Comparison of ENCODE assay signal across 25 cellular contexts in the genomic region with DNA sequence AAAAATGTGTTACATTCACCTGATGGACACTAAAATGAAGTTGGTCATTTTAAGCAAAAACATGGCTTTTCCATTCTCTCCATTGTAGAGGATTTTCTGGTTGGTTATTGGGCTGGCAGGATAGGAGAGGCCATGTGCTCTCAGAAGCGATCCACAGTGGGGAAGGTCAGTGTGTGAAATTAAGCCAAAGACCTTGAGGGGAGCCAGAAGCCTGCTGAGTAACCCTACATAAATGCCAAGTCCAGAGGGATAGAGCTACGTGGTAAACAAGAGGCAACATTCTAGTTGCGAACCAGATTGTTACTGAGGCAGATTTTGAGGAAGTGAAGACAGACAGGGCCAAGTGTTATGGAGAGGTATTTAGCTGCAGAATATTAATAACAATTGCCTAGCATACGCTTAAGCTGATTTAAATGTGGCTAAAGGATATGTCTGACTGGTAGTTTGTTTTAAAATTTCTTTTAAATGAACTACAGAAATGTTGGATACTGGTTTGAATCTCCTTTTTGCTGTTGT.
DNase-seq lines count a peak whose midpoint lies in the region; ATAC-seq, FAIRE-seq and TF ChIP-seq lines count a peak whose summit lies in the region.
"Had no signal": no experiment of that assay in that cellular context is flagged by ENCODE, and none has a peak within 500 bp of the region (broad histone marks: within the 10 kb centered on the region; RNA-seq: fewer than 3 reads in every experiment).

No MANE protein-coding gene starts in this region.

- peak; percentile 69 for ATAC-seq in left ventricle myocardium superior
- no peak for ATAC-seq in GM19328 (IDR thresholded peaks at IDR 0.05; ENCODE audit: unreplicated experiment)
- no peak for ATAC-seq in GM18873 (IDR thresholded peaks at IDR 0.05; ENCODE audit: low FRiP score, unreplicated experiment)

- no peaks in the 10 kb centered on the region for H3K9me3 ChIP-seq in MG63
- H3K9me3 ChIP-seq: ascending aorta, prostate gland, stomach, tibial nerve had no signal

- FAIRE-seq in GM12891 (lab: Jason Lieb, UNC), result no peak
- FAIRE-seq: frontal cortex, keratinocyte had no signal

- no peaks in the 10 kb centered on the region for H3K27me3 ChIP-seq in MG63
- H3K27me3 ChIP-seq: ascending aorta, neural progenitor cell, stomach, tibial nerve had no signal

- H3K4me3 ChIP-seq in MG63 (no peak overlapping the region), astrocyte of the cerebellum (ENCODE audit: low read depth, low read length) (no peak overlapping the region)
- H3K4me3 ChIP-seq: ascending aorta, neural progenitor cell, prostate gland, stomach, tibial nerve had no signal

- no peak for TF ChIP-seq CTCF in astrocyte of the cerebellum (IDR thresholded peaks at IDR 0.05; ENCODE audit: low read depth, low read length, missing control alignments)
- TF ChIP-seq CTCF in GM10266 (IDR thresholded peaks at IDR 0.05; ENCODE audit: control insufficient read depth, insufficient read depth, low read depth, missing control alignments), result no peak

- in situ Hi-C loops in astrocyte of the cerebellum (cut with HindIII; ENCODE audit: low sequenced_read_pairs), result no loop called here

- DNase-seq in GM12891 (ENCODE audit: insufficient read length, low spot score), result no peak
- peak; percentile 2 for DNase-seq in MG63
- DNase-seq in astrocyte of the cerebellum (ENCODE audit: low read depth), result peak; percentile 6
- no peak for DNase-seq in left ventricle myocardium superior
- DNase-seq in GM10266 (ENCODE audit: extremely low spot score), result no peak
- no peak for DNase-seq in NCI-H1048 (lab: John Stamatoyannopoulos, UW)
- DNase-seq: activated CD4-positive, alpha-beta T cell treated with anti-CD3 and anti-CD28 coated beads, Interleukin-2, amount 50 U/mL, for 48 hours; activated CD8-positive, alpha-beta memory T cell treated with anti-CD3 and anti-CD28 coated beads, Interleukin-2, amount 50 U/mL, for 4 hours; activated naive CD4-positive, alpha-beta T cell treated with anti-CD3 and anti-CD28 coated beads, Interleukin-2, amount 50 U/mL, for 16 hours; Calu3; effector CD8-positive, alpha-beta T cell; KBM-7; NCI-H1694 treated with DMSO at 0.1 percent for 48 hours; NCI-H2171 treated with DMSO at 0.1 percent for 48 hours; NCI-H526 treated with DMSO at 0.1 percent for 48 hours; stimulated activated CD8-positive, alpha-beta memory T cell treated with anti-CD3 and anti-CD28 coated beads, Interleukin-4, amount 100 ng/mL, for 48 hours; stomach had no signal

- no peak for TF ChIP-seq POLR2A in GM12891 (IDR thresholded peaks at IDR 0.05; ENCODE audit: low read depth, low read length)

- no peaks in the 10 kb centered on the region for H3K36me3 ChIP-seq in MG63
- H3K36me3 ChIP-seq: ascending aorta, neural progenitor cell, prostate gland, stomach, tibial nerve had no signal

- intact Hi-C loops in left ventricle myocardium superior (cut with micrococcal nuclease), result no loop called here

TF ChIP-seq in GM12891, 5 proteins besides CTCF, POLR2A, EP300 and RAD21:
- TF ChIP-seq PAX5 (IDR thresholded peaks at IDR 0.05; ENCODE audit: insufficient read depth, low read length, severe bottlenecking) (no peak), SPI1 (IDR thresholded peaks at IDR 0.05; ENCODE audit: low read depth, low read length) (peak; percentile 70), TAF1 (IDR thresholded peaks at IDR 0.05; ENCODE audit: low read depth, low read length) (no peak)

Comparison
In these comparisons a context has a peak if more than half of its experiments do, and no peak if none do; other contexts are left out.
1. DNase-seq: peak in MG63 (single experiment) and astrocyte of the cerebellum (single experiment); none in GM12891 (single experiment), left ventricle myocardium superior (single experiment), GM10266 (single experiment) and NCI-H1048 (single experiment).